Comparison of ENCODE assay signal across 1 cellular context in genomic region chr5:43104102-43104501, GRCh38.
TF ChIP-seq lines count a peak whose summit lies in the region.

No MANE protein-coding gene starts in this region.

TF ChIP-seq in IMR-90, 13 proteins besides CTCF, POLR2A, EP300 and RAD21:
- TF ChIP-seq RCOR1 (IDR thresholded peaks at IDR 0.05; ENCODE audit: insufficient replicate concordance, low read length), result no peak
- no peak for TF ChIP-seq SMC3 (IDR thresholded peaks at IDR 0.05; ENCODE audit: low read depth, low read length)
- no peak for TF ChIP-seq MXI1 (IDR thresholded peaks at IDR 0.05; ENCODE audit: borderline replicate concordance, low read depth, low read length)
- no peak for TF ChIP-seq NFE2L2 (IDR thresholded peaks at IDR 0.05; ENCODE audit: low read depth, low read length)
- no peak for TF ChIP-seq MAFK (IDR thresholded peaks at IDR 0.05; ENCODE audit: low read depth, low read length)
- TF ChIP-seq CEBPB (IDR thresholded peaks at IDR 0.05; ENCODE audit: low read depth, low read length), result no peak
- TF ChIP-seq RFX5 (IDR thresholded peaks at IDR 0.05; ENCODE audit: low read depth, low read length), result no peak
- no peak for TF ChIP-seq FOS (IDR thresholded peaks at IDR 0.05; ENCODE audit: low read depth, low read length)
- TF ChIP-seq CHD1 (IDR thresholded peaks at IDR 0.05; ENCODE audit: low read depth, low read length), result no peak
TF ChIP-seq in IMR-90: peak in this region for 0.
